10 cellular contexts compared by ENCODE assay signal in the genomic region with DNA sequence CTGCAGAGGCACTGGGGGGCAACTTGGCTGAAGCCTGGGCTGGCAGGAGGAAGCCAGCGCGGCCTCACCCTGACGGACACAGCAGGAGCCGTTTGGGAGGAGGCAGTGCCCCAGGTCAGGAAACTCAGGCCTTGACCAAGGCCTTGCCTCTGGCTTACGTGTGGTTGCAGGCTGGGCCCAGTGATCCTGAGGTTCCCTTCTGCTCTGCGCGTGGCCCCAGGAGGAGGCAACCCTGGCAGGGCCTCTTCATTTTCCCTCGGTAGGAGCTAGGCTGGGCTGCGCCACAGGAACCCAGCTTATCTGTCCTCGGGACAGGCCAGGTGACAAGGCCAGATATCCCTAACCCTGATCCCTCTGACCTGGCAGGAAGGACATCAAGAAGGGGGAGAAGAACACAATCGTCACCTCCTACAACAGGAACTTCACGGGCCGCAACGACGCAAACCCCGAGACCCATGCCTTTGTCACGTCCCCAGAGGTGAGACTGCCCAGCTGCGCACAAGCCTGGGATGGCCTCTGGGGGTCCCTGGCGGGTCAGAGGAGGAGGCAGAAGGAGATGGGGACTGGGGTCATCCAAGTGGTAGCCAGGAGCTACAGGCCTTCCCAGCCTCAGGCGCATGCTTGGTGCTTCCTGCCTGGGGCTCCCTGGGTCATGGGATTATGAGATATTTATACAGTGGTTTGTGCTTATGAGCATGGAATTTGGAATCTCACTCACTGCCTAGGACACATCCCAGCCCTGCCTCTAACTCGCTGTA. TPM values are rescaled to one million over a fixed set of nuclear protein-coding genes. Genes with fewer than 3 reads are reported as not detected.
DNase-seq lines count a peak whose midpoint lies in the region; ATAC-seq and TF ChIP-seq lines count a peak whose summit lies in the region.
"Had no signal": no experiment of that assay in that cellular context is flagged by ENCODE, and none has a peak within 500 bp of the region (broad histone marks: within the 10 kb centered on the region; RNA-seq: fewer than 3 reads in every experiment).

No MANE protein-coding gene starts in this region.

- H3K4me1 ChIP-seq in Caco-2 (no peaks in the 10 kb centered on the region), heart right ventricle (peaks cover 32 to 67% (median 49%) of the 10 kb centered on the region in 9 donors), sigmoid colon (peaks cover 0 to 45% (median 40%) of the 10 kb centered on the region in 4 donors)

- POLR2A ChIA-PET in Caco-2 (lab: Charles Lee), result no interaction called here
- POLR2A ChIA-PET in activated CD8-positive, alpha-beta T cell treated with anti-CD3 and anti-CD28 coated beads, Interleukin-2, amount 10 ng/mL, durations not matched to agents 7 days and 5 days (lab: Charles Lee), result no interaction called here

- H3K4me3 ChIP-seq in Caco-2 (ENCODE audit: low read depth, low read length) (no peak overlapping the region), heart right ventricle (peak overlapping the region in 1 of 10 donors; percentile 3), sigmoid colon (no peak overlapping the region)

- peaks cover 9% of the 10 kb centered on the region for H3K36me3 ChIP-seq in Caco-2 (ENCODE audit: control insufficient read depth, insufficient read depth, low read length)
- H3K36me3 ChIP-seq in heart right ventricle, result peaks cover 6 to 88% (median 47%) of the 10 kb centered on the region in 9 donors
- H3K36me3 ChIP-seq in sigmoid colon, result peaks cover 17 to 62% (median 35%) of the 10 kb centered on the region in 4 donors

- H3K36me3 Mint-ChIP-seq in Caco-2 (ENCODE audit: insufficient read depth, unreplicated experiment), result peaks cover 94% of the 10 kb centered on the region
- peaks cover 28% of the 10 kb centered on the region for H3K36me3 Mint-ChIP-seq in activated CD8-positive, alpha-beta T cell treated with anti-CD3 and anti-CD28 coated beads, Interleukin-2, amount 10 ng/mL, durations not matched to agents 7 days and 5 days (ENCODE audit: low read depth)

- H3K4me3 Mint-ChIP-seq in Caco-2 (ENCODE audit: unreplicated experiment), result no peak overlapping the region
- no peak overlapping the region for H3K4me3 Mint-ChIP-seq in activated CD8-positive, alpha-beta T cell treated with anti-CD3 and anti-CD28 coated beads, Interleukin-2, amount 10 ng/mL, durations not matched to agents 7 days and 5 days

- no TSS peak for BruUV-seq in Caco-2 (replicated peaks; lab: Mats Ljungman, UMichigan)

- TF ChIP-seq POLR2A in sigmoid colon (IDR thresholded peaks at IDR 0.05), result no peak

- TF ChIP-seq CTCF in Caco-2 (IDR thresholded peaks at IDR 0.05; ENCODE audit: insufficient read depth in 1 of 2, low read depth in 1 of 2, low read length in 1 of 2, severe bottlenecking in 1 of 2, unreplicated experiment in 1 of 2) (no peak), heart right ventricle (IDR thresholded peaks at IDR 0.05) (peak in 1 of 9 donors; percentile 4), sigmoid colon (IDR thresholded peaks at IDR 0.05) (no peak)

- peak overlapping the region; percentile 71 to 90 (median 84) for H3K27ac ChIP-seq in heart right ventricle
- H3K27ac ChIP-seq in sigmoid colon, result peak overlapping the region; percentile 82 to 91 (median 88)

- H3K27me3 Mint-ChIP-seq in Caco-2 (ENCODE audit: insufficient read depth, unreplicated experiment), result no peaks in the 10 kb centered on the region
- no peaks in the 10 kb centered on the region for H3K27me3 Mint-ChIP-seq in activated CD8-positive, alpha-beta T cell treated with anti-CD3 and anti-CD28 coated beads, Interleukin-2, amount 10 ng/mL, durations not matched to agents 7 days and 5 days (ENCODE audit: low read depth)

- CTCF ChIA-PET in Caco-2 (lab: Charles Lee), result interaction anchor here (0.5 to 1.9 kb wide), 2 partner anchors 42 to 120 kb away, joined by 3 to 5 read pairs; no protein-coding TSS in a partner anchor
- CTCF ChIA-PET in activated CD8-positive, alpha-beta T cell treated with anti-CD3 and anti-CD28 coated beads, Interleukin-2, amount 10 ng/mL, durations not matched to agents 7 days and 5 days (lab: Charles Lee), result interaction anchor here (1.5 to 7.3 kb wide), 2 partner anchors 121 to 142 kb away, joined by 4 to 129 read pairs; partner anchors contain the start of gene TEF

- no peak for ATAC-seq in activated CD8-positive, alpha-beta T cell treated with anti-CD3 and anti-CD28 coated beads, Interleukin-2, amount 10 ng/mL, durations not matched to agents 7 days and 5 days
- peak; percentile 19 to 71 (median 60) for ATAC-seq in heart right ventricle
- no peak for ATAC-seq in GM21619 (IDR thresholded peaks at IDR 0.05; ENCODE audit: unreplicated experiment)

- peak in 1 of 4 donors; percentile 54 for TF ChIP-seq EP300 in sigmoid colon (IDR thresholded peaks at IDR 0.05)

- H3K9me3 Mint-ChIP-seq in Caco-2 (ENCODE audit: unreplicated experiment), result no peaks in the 10 kb centered on the region
- no peaks in the 10 kb centered on the region for H3K9me3 Mint-ChIP-seq in activated CD8-positive, alpha-beta T cell treated with anti-CD3 and anti-CD28 coated beads, Interleukin-2, amount 10 ng/mL, durations not matched to agents 7 days and 5 days (ENCODE audit: insufficient read depth)

- DNase-seq in Caco-2 (no peak), heart right ventricle (peak in 1 of 2 donors; percentile 45), sigmoid colon (no peak), SIG-M5 treated with dmso at 0.1 percent for 504 hours (lab: John Stamatoyannopoulos, UW; ENCODE audit: unreplicated experiment) (no peak), RKO (ENCODE audit: low spot score) (no peak), SK-N-DZ (ENCODE audit: low spot score) (no peak)
- no peak for DNase-seq in activated CD8-positive, alpha-beta T cell treated with anti-CD3 and anti-CD28 coated beads, Interleukin-2, amount 10 ng/mL, durations not matched to agents 7 days and 5 days
- DNase-seq: Kasumi-1 had no signal

- intact Hi-C loops in Caco-2 (cut with micrococcal nuclease; ENCODE audit: unreplicated experiment) (no loop called here), heart right ventricle (cut with DNase I) (loop anchor here in 2 of 10 donors (10.0 kb wide), 1 partner anchor 49 kb away; no protein-coding TSS in a partner anchor), sigmoid colon (cut with DNase I) (loop anchor here (10.0 kb wide), 1 partner anchor 239 kb away; the partner anchor contains the start of gene RANGAP1)

- peaks cover 7% of the 10 kb centered on the region for H3K4me1 Mint-ChIP-seq in Caco-2 (ENCODE audit: low read depth, unreplicated experiment)
- peaks cover 13% of the 10 kb centered on the region for H3K4me1 Mint-ChIP-seq in activated CD8-positive, alpha-beta T cell treated with anti-CD3 and anti-CD28 coated beads, Interleukin-2, amount 10 ng/mL, durations not matched to agents 7 days and 5 days (ENCODE audit: low read depth)

- H3K27me3 ChIP-seq in Caco-2 (replicated peaks; ENCODE audit: control insufficient read depth, insufficient read depth, low read length), result no peaks in the 10 kb centered on the region
- no peaks in the 10 kb centered on the region for H3K27me3 ChIP-seq in heart right ventricle
- no peaks in the 10 kb centered on the region for H3K27me3 ChIP-seq in sigmoid colon

- H3K9me3 ChIP-seq in Caco-2 (no peaks in the 10 kb centered on the region), heart right ventricle (no peaks in the 10 kb centered on the region), sigmoid colon (no peaks in the 10 kb centered on the region)

- peak overlapping the region; percentile 35 for H3K27ac Mint-ChIP-seq in Caco-2 (ENCODE audit: unreplicated experiment)
- H3K27ac Mint-ChIP-seq in activated CD8-positive, alpha-beta T cell treated with anti-CD3 and anti-CD28 coated beads, Interleukin-2, amount 10 ng/mL, durations not matched to agents 7 days and 5 days, result peak overlapping the region; percentile 80

- 35 to 50% methylated on average over 21 of the region's 21 CpGs for WGBS in heart right ventricle, 2 donors
- WGBS in sigmoid colon, 2 donors, result 84 to 87% methylated on average over 21 of the region's 21 CpGs

RNA-seq across cellular contexts. Expression of gene POLR3H, which starts 20.6 kb away (rescaled TPM):
- total RNA-seq in Caco-2 (2022) (42.2 and 45.4 TPM in 2 replicates), heart right ventricle (10 to 100 TPM; 13.3 to 25.8 (median 16.9) TPM), sigmoid colon (10 to 100 TPM; 10.3 to 14.4 (median 12.2) TPM)
- total RNA-seq in activated CD8-positive, alpha-beta T cell treated with anti-CD3 and anti-CD28 coated beads, Interleukin-2, amount 10 ng/mL, durations not matched to agents 7 days and 5 days, result 10 to 100 TPM; 31.3 to 31.9 TPM
- polyA plus RNA-seq in heart right ventricle (10 to 100 TPM; 24.4 to 34.9 TPM), sigmoid colon (10 to 100 TPM in 1 of 3 donors, 1 to 10 TPM in 2; 4.6 to 19.7 (median 7.2) TPM)
- polyA plus RNA-seq in SK-N-DZ (2014; cell fraction: cytosol; rRNA removed), result 30.7 and 33.7 TPM in 2 replicates
- 20.4 and 33.4 TPM in 2 replicates for polyA plus RNA-seq in SK-N-DZ (2014; cell fraction: nucleus; rRNA removed)

RNA-seq across cellular contexts. Expression of gene CSDC2, which starts 37.2 kb away (rescaled TPM):
- 0.37 and 0.41 TPM in 2 replicates for total RNA-seq in Caco-2 (2022)
- total RNA-seq in activated CD8-positive, alpha-beta T cell treated with anti-CD3 and anti-CD28 coated beads, Interleukin-2, amount 10 ng/mL, durations not matched to agents 7 days and 5 days, result not detected
- total RNA-seq in heart right ventricle, result 100 to 1,000 TPM; 112 to 301 (median 137) TPM
- polyA plus RNA-seq in heart right ventricle, result 100 to 1,000 TPM; 300 to 410 TPM
- 10 to 100 TPM in 2 of 4 donors, 1 to 10 TPM in 2; 6.4 to 19.9 (median 10.6) TPM for total RNA-seq in sigmoid colon
- 1 to 10 TPM in 1 of 3 donors, under 1 TPM in 2; 0.46 to 1.2 (median 0.60) TPM for polyA plus RNA-seq in sigmoid colon
- polyA plus RNA-seq in SK-N-DZ (2014; cell fraction: cytosol; rRNA removed), result 2.9 TPM in 2 replicates
- polyA plus RNA-seq in SK-N-DZ (2014; cell fraction: nucleus; rRNA removed), result 2.4 and 3.1 TPM in 2 replicates
- polyA plus RNA-seq: keratinocyte had no signal

RNA-seq across cellular contexts. Expression of gene ACO2, which starts 54.7 kb away (rescaled TPM):
- total RNA-seq in Caco-2 (2022) (90.5 and 95.5 TPM in 2 replicates), heart right ventricle (1,000 to 10,000 TPM in 1 of 10 donors, 100 to 1,000 TPM in 9; 587 to 1,020 (median 900) TPM), sigmoid colon (10 to 100 TPM; 67.3 to 90.3 (median 83.0) TPM)
- 10 to 100 TPM; 91.8 to 97.1 TPM for total RNA-seq in activated CD8-positive, alpha-beta T cell treated with anti-CD3 and anti-CD28 coated beads, Interleukin-2, amount 10 ng/mL, durations not matched to agents 7 days and 5 days
- polyA plus RNA-seq in heart right ventricle (100 to 1,000 TPM; 180 to 375 TPM), sigmoid colon (100 to 1,000 TPM; 106 to 157 (median 127) TPM)
- 62.2 and 66.7 TPM in 2 replicates for polyA plus RNA-seq in SK-N-DZ (2014; cell fraction: cytosol; rRNA removed)
- polyA plus RNA-seq in SK-N-DZ (2014; cell fraction: nucleus; rRNA removed), result 53.0 and 66.4 TPM in 2 replicates

RNA-seq across cellular contexts. Expression of gene PHF5A, which starts 55.2 kb away (rescaled TPM):
- total RNA-seq in Caco-2 (2022) (75.4 and 78.6 TPM in 2 replicates), heart right ventricle (10 to 100 TPM; 13.3 to 27.2 (median 20.2) TPM), sigmoid colon (10 to 100 TPM; 31.9 to 54.2 (median 44.4) TPM)
- 10 to 100 TPM; 58.8 to 62.1 TPM for total RNA-seq in activated CD8-positive, alpha-beta T cell treated with anti-CD3 and anti-CD28 coated beads, Interleukin-2, amount 10 ng/mL, durations not matched to agents 7 days and 5 days
- polyA plus RNA-seq in heart right ventricle (10 to 100 TPM; 36.3 to 41.3 TPM), sigmoid colon (10 to 100 TPM; 49.2 to 59.6 (median 59.6) TPM)
- 178 and 199 TPM in 2 replicates for polyA plus RNA-seq in SK-N-DZ (2014; cell fraction: cytosol; rRNA removed)
- 61.7 and 117 TPM in 2 replicates for polyA plus RNA-seq in SK-N-DZ (2014; cell fraction: nucleus; rRNA removed)

Comparison
In these comparisons a context has a peak if more than half of its experiments do, and no peak if none do; other contexts are left out.
1. ATAC-seq: peak in heart right ventricle (8 of 8); none in activated CD8-positive, alpha-beta T cell treated with anti-CD3 and anti-CD28 coated beads, Interleukin-2, amount 10 ng/mL, durations not matched to agents 7 days and 5 days (single experiment) and GM21619 (single experiment).
2. RNA of gene CSDC2, which starts 37.2 kb away (total RNA-seq): 112 to 301 TPM in heart right ventricle; 6.4 to 19.9 TPM in sigmoid colon, 0.37 to 0.41 TPM in Caco-2 and not detected in activated CD8-positive, alpha-beta T cell treated with anti-CD3 and anti-CD28 coated beads, Interleukin-2, amount 10 ng/mL, durations not matched to agents 7 days and 5 days; every median in the first group is over 4 times any median in the second.